ENCODE assay signal across 17 cellular contexts in the genomic region with DNA sequence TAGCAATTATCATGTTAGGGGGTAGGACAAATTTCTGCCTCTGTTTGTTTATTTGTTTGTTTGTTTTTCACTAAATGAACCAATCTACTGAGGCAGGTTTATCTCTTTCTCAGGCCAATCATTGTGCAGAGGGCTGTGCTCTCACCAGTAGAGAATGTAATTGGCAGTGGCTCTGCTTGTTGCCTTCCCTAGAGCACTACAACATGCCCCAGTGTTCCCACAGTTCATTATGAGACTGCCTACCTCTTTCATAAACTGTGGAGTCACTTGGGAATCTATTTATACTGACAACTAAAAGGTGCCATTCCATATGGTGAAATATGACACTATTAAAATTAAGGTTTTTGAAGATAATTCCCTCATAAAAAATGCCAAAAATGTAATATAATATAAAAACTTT.
"Had no signal": no experiment of that assay in that cellular context is flagged by ENCODE, and none has a peak within 500 bp of the region (broad histone marks: within the 10 kb centered on the region; RNA-seq: fewer than 3 reads in every experiment).

No MANE protein-coding gene starts in this region.

- H3K9me3 ChIP-seq: SK-N-SH had no signal

- DNase-seq: KBM-7, MV-4-11, NCI-H1048, NCI-H1105, NCI-H1417, NCI-H1436 treated with DMSO at 0.1 percent for 48 hours, NCI-H1694, NCI-H1930, NCI-H2081, NCI-H2227 treated with DMSO at 0.1 percent for 48 hours, NCI-H526 treated with DMSO at 0.1 percent for 48 hours, NCI-H774, RPMI8226, SHP77, SK-N-SH, SW 1271 had no signal

- H3K27ac ChIP-seq: HL-60 had no signal
